ENCODE assay signal across 26 cellular contexts in the genomic region with DNA sequence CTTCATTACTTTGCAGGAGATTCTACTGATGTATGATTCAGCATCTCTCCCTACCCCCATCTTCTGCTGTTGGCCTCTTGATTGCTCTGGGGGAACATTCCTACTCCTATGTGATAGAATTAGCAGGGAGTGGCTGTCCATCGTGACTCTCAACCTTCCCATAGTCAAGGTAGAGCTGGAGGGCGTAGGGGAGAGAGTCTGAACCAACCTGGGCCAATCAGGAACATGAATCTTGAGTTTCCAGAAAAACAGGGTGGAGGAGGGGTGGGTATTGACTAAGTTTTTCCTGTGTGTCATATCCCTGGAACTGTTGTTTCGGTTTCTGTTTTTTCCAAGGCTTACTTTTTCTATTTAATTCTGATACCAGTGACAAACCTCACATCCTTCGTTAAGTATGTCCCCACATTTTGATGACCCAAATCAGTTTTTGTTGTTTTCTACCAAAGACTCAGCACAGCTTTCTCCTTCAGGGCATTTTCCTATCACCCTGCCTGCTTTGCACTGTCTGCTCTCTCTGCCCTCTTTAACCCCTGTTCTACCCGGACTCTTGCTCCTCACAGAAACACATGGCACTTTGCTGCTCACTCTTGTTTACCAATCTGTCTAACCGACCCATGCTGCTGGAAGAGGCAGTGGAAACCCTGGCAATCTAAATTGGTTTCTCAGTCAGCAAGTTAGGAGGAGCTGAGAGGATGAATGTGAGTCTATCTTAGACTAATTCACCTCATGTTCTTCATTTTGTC.
DNase-seq lines count a peak whose midpoint lies in the region; ATAC-seq and TF ChIP-seq lines count a peak whose summit lies in the region.
"Had no signal": no experiment of that assay in that cellular context is flagged by ENCODE, and none has a peak within 500 bp of the region (broad histone marks: within the 10 kb centered on the region; RNA-seq: fewer than 3 reads in every experiment).

No MANE protein-coding gene starts in this region.

- H3K36me3 Mint-ChIP-seq in activated naive CD4-positive, alpha-beta T cell treated with anti-CD3 and anti-CD28 coated beads, Interleukin-2, amount 50 U/mL, for 72 hours = peaks cover 0 to 11% of the 10 kb centered on the region in 2 donors
- H3K36me3 Mint-ChIP-seq: CD8-positive, alpha-beta T cell; neural progenitor cell had no signal

- no peaks in the 10 kb centered on the region for H3K9me3 ChIP-seq in hepatocyte (ENCODE audit: low read depth)
- H3K9me3 ChIP-seq: A549, uterus had no signal

- H3K27ac ChIP-seq in hepatocyte = no peak overlapping the region
- H3K27ac ChIP-seq: A549, brain microvascular endothelial cell, esophagus muscularis mucosa, neural progenitor cell, uterus had no signal

- 53% methylated on average over 6 of the region's 6 CpGs for WGBS in hepatocyte (ENCODE audit: low lambda C conversion rate, missing lambda C conversion rate)

- H3K27ac Mint-ChIP-seq in activated naive CD4-positive, alpha-beta T cell treated with anti-CD3 and anti-CD28 coated beads, Interleukin-2, amount 50 U/mL, for 72 hours = no peak overlapping the region
- H3K27ac Mint-ChIP-seq: activated naive CD4-positive, alpha-beta T cell treated with anti-CD3 and anti-CD28 coated beads for 36 hours; CD8-positive, alpha-beta T cell; neural progenitor cell had no signal

- no peaks in the 10 kb centered on the region for H4K20me1 ChIP-seq in hepatocyte (ENCODE audit: insufficient read depth, poor library complexity, severe bottlenecking)

- H3K4me3 ChIP-seq in astrocyte of the spinal cord (ENCODE audit: low read depth, low read length) = no peak overlapping the region
- no peak overlapping the region for H3K4me3 ChIP-seq in hepatocyte
- H3K4me3 ChIP-seq: A549, esophagus muscularis mucosa, neural progenitor cell, uterus had no signal

- no peak overlapping the region for H3K4me2 ChIP-seq in hepatocyte
- H3K4me2 ChIP-seq: A549, neural progenitor cell had no signal

- ATAC-seq in GM18517 (IDR thresholded peaks at IDR 0.05; ENCODE audit: unreplicated experiment) (no peak), GM18505 (IDR thresholded peaks at IDR 0.05; ENCODE audit: unreplicated experiment) (no peak)
- ATAC-seq in activated naive CD4-positive, alpha-beta T cell treated with anti-CD3 and anti-CD28 coated beads, Interleukin-2, amount 50 U/mL, for 72 hours = no peak
- ATAC-seq: A549; CD8-positive, alpha-beta T cell had no signal

- no peaks in the 10 kb centered on the region for H3K79me2 ChIP-seq in hepatocyte

- H3K4me1 ChIP-seq in hepatocyte (ENCODE audit: insufficient read depth) = no peaks in the 10 kb centered on the region
- H3K4me1 ChIP-seq: A549, esophagus muscularis mucosa, neural progenitor cell, uterus had no signal

- no peaks in the 10 kb centered on the region for H3K27me3 ChIP-seq in hepatocyte
- H3K27me3 ChIP-seq: brain microvascular endothelial cell, esophagus muscularis mucosa, neural progenitor cell, uterus had no signal

- no peak overlapping the region for H2AFZ ChIP-seq in hepatocyte
- H2AFZ ChIP-seq: neural progenitor cell had no signal

- no peaks in the 10 kb centered on the region for H3K36me3 ChIP-seq in hepatocyte (replicated peaks; ENCODE audit: insufficient read depth, low read depth)
- H3K36me3 ChIP-seq: brain microvascular endothelial cell, esophagus muscularis mucosa, neural progenitor cell, uterus had no signal

- no peaks in the 10 kb centered on the region for H3K9me2 ChIP-seq in hepatocyte (replicated peaks; ENCODE audit: insufficient read depth)

- DNase-seq in AG08395 (ENCODE audit: low spot score) (peak; percentile 43), NCI-H460 (ENCODE audit: extremely low read depth, low read depth) (peak; percentile 45), astrocyte of the spinal cord (ENCODE audit: low read depth, low spot score) (peak; percentile 41), hepatocyte (ENCODE audit: low spot score) (peak; percentile 12), cortex of kidney (lab: John Stamatoyannopoulos, UW) (no peak)
- no peak for DNase-seq in activated naive CD4-positive, alpha-beta T cell treated with anti-CD3 and anti-CD28 coated beads, Interleukin-2, amount 50 U/mL, for 72 hours (ENCODE audit: low spot score in 2 of 2)
- DNase-seq: activated CD4-positive, alpha-beta T cell treated with anti-CD3 and anti-CD28 coated beads, Interleukin-2, amount 50 U/mL, for 4 hours; activated naive CD4-positive, alpha-beta T cell treated with anti-CD3 and anti-CD28 coated beads for 36 hours; brain microvascular endothelial cell; CD8-positive, alpha-beta T cell; dermis blood vessel endothelial cell; EL; hippocampal formation; IMR-90; midbrain; MV-4-11; NCI-H2029; NCI-H524; stimulated activated CD4-positive, alpha-beta T cell treated with anti-CD3 and anti-CD28 coated beads, Interleukin-15, amount 100 ng/mL, for 24 hours; stimulated activated naive CD4-positive, alpha-beta T cell; uterus had no signal

- in situ Hi-C loops in astrocyte of the spinal cord (cut with HindIII; ENCODE audit: low sequenced_read_pairs) = no loop called here

- TF ChIP-seq CTCF in astrocyte of the spinal cord (IDR thresholded peaks at IDR 0.05; ENCODE audit: low read depth, low read length) (no peak), hepatocyte (IDR thresholded peaks at IDR 0.05; ENCODE audit: poor library complexity) (no peak)

- H3K9me3 Mint-ChIP-seq in activated naive CD4-positive, alpha-beta T cell treated with anti-CD3 and anti-CD28 coated beads, Interleukin-2, amount 50 U/mL, for 72 hours = peaks cover 8 to 12% of the 10 kb centered on the region in 2 donors

- no peak for TF ChIP-seq POLR2A in GM18505 (IDR thresholded peaks at IDR 0.05; ENCODE audit: borderline replicate concordance, extremely low read depth, insufficient read depth, insufficient read length)

Comparison
In these comparisons a context has a peak if more than half of its experiments do, and no peak if none do; other contexts are left out.
1. DNase-seq: peak in AG08395 (single experiment), NCI-H460 (single experiment), astrocyte of the spinal cord (single experiment) and hepatocyte (single experiment); none in activated naive CD4-positive, alpha-beta T cell treated with anti-CD3 and anti-CD28 coated beads, Interleukin-2, amount 50 U/mL, for 72 hours (0 of 2) and cortex of kidney (single experiment).